In the genomic region with DNA sequence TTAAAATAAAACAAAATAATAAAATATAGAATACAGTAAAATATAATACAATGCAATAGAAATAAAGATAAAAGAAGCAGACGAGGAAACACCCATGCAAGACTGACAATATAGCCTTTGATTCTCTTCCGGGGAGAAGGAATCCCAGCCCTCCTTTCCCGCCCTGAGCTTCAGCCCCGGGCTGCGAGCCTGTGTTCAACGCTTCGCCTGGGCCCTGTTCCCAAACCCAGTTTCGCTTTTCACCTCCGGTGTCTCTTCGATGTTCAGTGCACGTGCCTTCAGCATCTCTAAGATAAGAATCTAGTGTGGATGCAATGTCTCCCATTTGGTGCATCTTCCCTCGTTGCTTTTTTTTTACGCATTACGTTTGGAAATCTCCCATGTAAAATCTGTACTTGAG, we compare ENCODE assay signal across 17 cellular contexts. TPM values are rescaled to one million over a fixed set of nuclear protein-coding genes. Genes with fewer than 3 reads are reported as not detected.
A peak's percentile ranks its signal among the peaks of the same experiment; 100 is the strongest.
DNase-seq lines count a peak whose midpoint lies in the region; ATAC-seq, FAIRE-seq and TF ChIP-seq lines count a peak whose summit lies in the region.
"Had no signal": no experiment of that assay in that cellular context is flagged by ENCODE, and none has a peak within 500 bp of the region (broad histone marks: within the 10 kb centered on the region; RNA-seq: fewer than 3 reads in every experiment).

No MANE protein-coding gene starts in this region.

- peaks cover 2% of the 10 kb centered on the region for H3K27me3 Mint-ChIP-seq in activated T-helper 17 cell treated with anti-CD3 and anti-CD28 coated beads, Interleukin-2, amount 50 U/mL, for 72 hours
- H3K27me3 Mint-ChIP-seq: CD4-positive, alpha-beta T cell had no signal

- H3K4me1 ChIP-seq in GM23248 (ENCODE audit: insufficient read depth) (peaks cover 3% of the 10 kb centered on the region; the same call in 1 of the 2 replicates), hepatocyte (ENCODE audit: insufficient read depth) (peaks cover 9% of the 10 kb centered on the region), subcutaneous abdominal adipose tissue (ENCODE audit: control insufficient read depth in 5 of 5, insufficient read depth in 5 of 5, low read length in 5 of 5) (peaks cover 0 to 11% (median 6%) of the 10 kb centered on the region in 5 donors)
- H3K4me1 ChIP-seq: esophagus squamous epithelium had no signal

- H3K9ac ChIP-seq in GM23248, result peak overlapping the region; percentile 17; the same call in 1 of the 2 replicates
- no peak overlapping the region for H3K9ac ChIP-seq in subcutaneous abdominal adipose tissue (ENCODE audit: low read length in 5 of 5)

- H3K9me3 Mint-ChIP-seq in activated T-helper 17 cell treated with anti-CD3 and anti-CD28 coated beads, Interleukin-2, amount 50 U/mL, for 72 hours, result no peaks in the 10 kb centered on the region
- H3K9me3 Mint-ChIP-seq: CD4-positive, alpha-beta T cell had no signal

- H4K20me1 ChIP-seq in GM23248 (ENCODE audit: insufficient read depth), result no peaks in the 10 kb centered on the region
- no peaks in the 10 kb centered on the region for H4K20me1 ChIP-seq in hepatocyte (ENCODE audit: insufficient read depth, poor library complexity, severe bottlenecking)

- H3K27me3 ChIP-seq in GM23248 (replicated peaks; ENCODE audit: insufficient read depth), result no peaks in the 10 kb centered on the region
- no peaks in the 10 kb centered on the region for H3K27me3 ChIP-seq in hepatocyte
- H3K27me3 ChIP-seq in subcutaneous abdominal adipose tissue (ENCODE audit: control insufficient read depth in 5 of 5, insufficient read depth in 4 of 5, low read length in 5 of 5), result peaks cover 0 to 16% (median 4%) of the 10 kb centered on the region in 5 donors
- H3K27me3 ChIP-seq: esophagus squamous epithelium had no signal

- H3K27ac ChIP-seq in GM23248 (no peak overlapping the region), hepatocyte (no peak overlapping the region), subcutaneous abdominal adipose tissue (ENCODE audit: low read depth, low read length) (no peak overlapping the region)
- H3K27ac ChIP-seq: esophagus squamous epithelium, PC-9 had no signal

- H3K4me3 Mint-ChIP-seq in activated T-helper 17 cell treated with anti-CD3 and anti-CD28 coated beads, Interleukin-2, amount 50 U/mL, for 72 hours, result peak overlapping the region; percentile 30

- DNase-seq in GM23248 (peak; percentile 10), hepatocyte (ENCODE audit: low spot score) (no peak), D721Med (ENCODE audit: insufficient read length, low spot score) (no peak), NCI-H2171 treated with DMSO at 0.1 percent for 48 hours (lab: John Stamatoyannopoulos, UW) (no peak)
- DNase-seq in stimulated activated CD4-positive, alpha-beta T cell treated with anti-CD3 and anti-CD28 coated beads, Interleukin-4, amount 100 ng/mL, for 1 hour, result no peak
- DNase-seq: activated CD8-positive, alpha-beta T cell treated with anti-CD3 and anti-CD28 coated beads, Interleukin-2, amount 10 ng/mL, durations not matched to agents 7 days and 5 days; CD4-positive, alpha-beta T cell; esophagus squamous epithelium; left cardiac atrium; NCI-H2081 had no signal

- no peak for TF ChIP-seq CTCF in hepatocyte (IDR thresholded peaks at IDR 0.05; ENCODE audit: poor library complexity)
- TF ChIP-seq CTCF in D721Med (IDR thresholded peaks at IDR 0.05; ENCODE audit: insufficient read depth, missing control alignments), result no peak

- H3K4me2 ChIP-seq in GM23248 (ENCODE audit: unreplicated experiment), result peak overlapping the region; percentile 81
- no peak overlapping the region for H3K4me2 ChIP-seq in hepatocyte
- H3K4me2 ChIP-seq: PC-9 had no signal

- no peak for FAIRE-seq in D721Med (lab: Jason Lieb, UNC)
- FAIRE-seq: G401.6, H54 had no signal

- H3K4me1 Mint-ChIP-seq in activated T-helper 17 cell treated with anti-CD3 and anti-CD28 coated beads, Interleukin-2, amount 50 U/mL, for 72 hours, result no peaks in the 10 kb centered on the region

- H3K36me3 Mint-ChIP-seq in activated T-helper 17 cell treated with anti-CD3 and anti-CD28 coated beads, Interleukin-2, amount 50 U/mL, for 72 hours (ENCODE audit: low read depth), result no peaks in the 10 kb centered on the region

- H2AFZ ChIP-seq in GM23248 (peak overlapping the region; percentile 75), hepatocyte (peak overlapping the region; percentile 9)
- H2AFZ ChIP-seq: PC-9 had no signal

- H3K36me3 ChIP-seq in GM23248 (ENCODE audit: low read depth), result no peaks in the 10 kb centered on the region
- no peaks in the 10 kb centered on the region for H3K36me3 ChIP-seq in hepatocyte (replicated peaks; ENCODE audit: insufficient read depth, low read depth)
- H3K36me3 ChIP-seq in subcutaneous abdominal adipose tissue (ENCODE audit: control insufficient read depth in 5 of 5, insufficient read depth in 5 of 5, low read length in 5 of 5), result no peaks in the 10 kb centered on the region
- H3K36me3 ChIP-seq: esophagus squamous epithelium had no signal

- no peak for ATAC-seq in activated T-helper 17 cell treated with anti-CD3 and anti-CD28 coated beads, Interleukin-2, amount 50 U/mL, for 72 hours (replicated peaks)
- ATAC-seq: activated CD8-positive, alpha-beta T cell treated with anti-CD3 and anti-CD28 coated beads, Interleukin-2, amount 10 ng/mL, durations not matched to agents 7 days and 5 days; left cardiac atrium had no signal

- in situ Hi-C loops in GM23248 (cut with MboI), result no loop called here

- H3K79me2 ChIP-seq in GM23248 (ENCODE audit: insufficient read depth), result no peaks in the 10 kb centered on the region
- no peaks in the 10 kb centered on the region for H3K79me2 ChIP-seq in hepatocyte

- no peaks in the 10 kb centered on the region for H3K9me2 ChIP-seq in GM23248 (ENCODE audit: insufficient read depth)
- H3K9me2 ChIP-seq in hepatocyte (replicated peaks; ENCODE audit: insufficient read depth), result no peaks in the 10 kb centered on the region

- H3K9me3 ChIP-seq in GM23248 (ENCODE audit: low read depth) (no peaks in the 10 kb centered on the region), hepatocyte (ENCODE audit: low read depth) (no peaks in the 10 kb centered on the region), subcutaneous abdominal adipose tissue (ENCODE audit: control insufficient read depth in 5 of 5, low read length in 5 of 5) (no peaks in the 10 kb centered on the region)
- H3K9me3 ChIP-seq: esophagus squamous epithelium had no signal

- H3F3A ChIP-seq in GM23248 (ENCODE audit: insufficient read depth), result no peaks in the 10 kb centered on the region

- no peak overlapping the region for H3K27ac Mint-ChIP-seq in activated T-helper 17 cell treated with anti-CD3 and anti-CD28 coated beads, Interleukin-2, amount 50 U/mL, for 72 hours
- H3K27ac Mint-ChIP-seq: activated CD8-positive, alpha-beta T cell treated with anti-CD3 and anti-CD28 coated beads, Interleukin-2, amount 10 ng/mL, durations not matched to agents 7 days and 5 days; CD4-positive, alpha-beta T cell had no signal

- H3K4me3 ChIP-seq in GM23248 (peak overlapping the region; percentile 70), hepatocyte (no peak overlapping the region), subcutaneous abdominal adipose tissue (ENCODE audit: low read depth in 1 of 5, low read length in 5 of 5) (peak overlapping the region in 3 of 5 donors; percentile 5 to 57 (median 42))
- H3K4me3 ChIP-seq: PC-9 had no signal

- 7 to 10% methylated on average over 12 to 14 of the region's 14 CpGs for whole genome bisulfite sequencing in GM23248 (ENCODE audit: low coverage in 1 of 2, low lambda C conversion rate in 2 of 2, missing lambda C conversion rate in 2 of 2), 2 experiments
- 89% methylated on average over 14 of the region's 14 CpGs for WGBS in hepatocyte (ENCODE audit: low lambda C conversion rate, missing lambda C conversion rate)

RNA-seq across cellular contexts. Expression of gene ARSD, which starts 38.4 kb away (rescaled TPM):
- 11.7 and 12.3 TPM in 2 replicates for total RNA-seq in GM23248 (2014; rRNA removed; shearing (Covaris generic))
- polyA plus RNA-seq in GM23248 (2016; fragmentation: Nextera tagmentation; extraction: Ambion mirVana), result 9.2 and 10.7 TPM in 2 replicates
- 1 to 10 TPM; 1.8 to 2.5 TPM for total RNA-seq in activated T-helper 17 cell treated with anti-CD3 and anti-CD28 coated beads, Interleukin-2, amount 50 U/mL, for 72 hours
- total RNA-seq in hepatocyte, result 32.9 and 34.2 TPM in 2 replicates
- polyA plus RNA-seq in hepatocyte, result 25.0 and 27.0 TPM in 2 replicates

RNA-seq across cellular contexts. Expression of gene ARSH, which starts 38.8 kb away (rescaled TPM):
- total RNA-seq in GM23248 (2014; rRNA removed; shearing (Covaris generic)), result not detected in 2 replicates
- polyA plus RNA-seq in GM23248 (2016; fragmentation: Nextera tagmentation; extraction: Ambion mirVana) (not detected in 2 replicates), hepatocyte (not detected in 2 replicates)
- total RNA-seq in activated T-helper 17 cell treated with anti-CD3 and anti-CD28 coated beads, Interleukin-2, amount 50 U/mL, for 72 hours, result under 1 TPM in 1 of 2 donors, not detected in 1; 0.26 TPM
- total RNA-seq in hepatocyte, result 0.08 TPM in 1 of 2 replicates, not detected in the other
- total RNA-seq: activated CD8-positive, alpha-beta T cell treated with anti-CD3 and anti-CD28 coated beads, Interleukin-2, amount 10 ng/mL, durations not matched to agents 7 days and 5 days; CD4-positive, alpha-beta T cell; dermis blood vessel endothelial cell; left cardiac atrium; PC-9; posterior vena cava had no signal
